11 cellular contexts compared by ENCODE assay signal in the genomic region with DNA sequence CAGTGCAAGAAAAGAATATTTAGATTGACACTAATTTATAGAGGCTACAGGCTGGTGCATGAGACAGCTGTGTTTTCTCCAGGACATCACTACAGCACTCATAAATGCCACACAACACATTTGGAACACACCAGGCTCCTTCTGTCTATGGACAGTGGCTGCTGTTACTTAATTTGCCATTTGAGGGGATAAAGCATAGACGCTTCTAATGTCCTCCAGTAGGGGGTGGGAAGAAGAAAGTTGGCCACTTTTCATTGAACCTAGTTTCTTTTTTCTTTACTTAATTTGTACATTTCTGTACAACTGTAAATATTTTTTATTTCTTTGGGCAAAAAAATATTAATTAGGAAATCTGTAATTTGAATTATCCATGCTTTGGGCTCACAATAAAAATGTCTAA. TPM values are rescaled to one million over a fixed set of nuclear protein-coding genes. Genes with fewer than 3 reads are reported as not detected.
DNase-seq lines count a peak whose midpoint lies in the region; ATAC-seq and TF ChIP-seq lines count a peak whose summit lies in the region.
"Had no signal": no experiment of that assay in that cellular context is flagged by ENCODE, and none has a peak within 500 bp of the region (broad histone marks: within the 10 kb centered on the region; RNA-seq: fewer than 3 reads in every experiment).

No MANE protein-coding gene starts in this region.

- ATAC-seq in GM19023 (IDR thresholded peaks at IDR 0.05; ENCODE audit: unreplicated experiment) (no peak), GM18517 (IDR thresholded peaks at IDR 0.05; ENCODE audit: unreplicated experiment) (no peak)
- ATAC-seq: Right ventricle myocardium inferior had no signal

- H3K79me2 ChIP-seq in OCI-LY1 (ENCODE audit: insufficient read depth, low read length) (no peaks in the 10 kb centered on the region), fibroblast of lung (ENCODE audit: control insufficient read depth, insufficient read depth, low read length) (no peaks in the 10 kb centered on the region)

- no peak overlapping the region for H3K4me3 Mint-ChIP-seq in activated T-helper 2 cell treated with anti-CD3 and anti-CD28 coated beads, Interferon-gamma antibody, Interleukin-2, Interleukin-4, amounts not matched to agents 10 μg/mL and 5 μg/mL and 100 μg/mL, durations not matched to agents 14 hours and 24 hours and 36 hours (ENCODE audit: low read depth)
- H3K4me3 Mint-ChIP-seq: brain had no signal

- H3K9me3 Mint-ChIP-seq in activated T-helper 2 cell treated with anti-CD3 and anti-CD28 coated beads, Interferon-gamma antibody, Interleukin-2, Interleukin-4, amounts not matched to agents 10 μg/mL and 5 μg/mL and 100 μg/mL, durations not matched to agents 14 hours and 24 hours and 36 hours: no peaks in the 10 kb centered on the region

- H3K4me1 Mint-ChIP-seq in activated T-helper 2 cell treated with anti-CD3 and anti-CD28 coated beads, Interferon-gamma antibody, Interleukin-2, Interleukin-4, amounts not matched to agents 10 μg/mL and 5 μg/mL and 100 μg/mL, durations not matched to agents 14 hours and 24 hours and 36 hours (ENCODE audit: low read depth): no peaks in the 10 kb centered on the region
- H3K4me1 Mint-ChIP-seq: brain had no signal

- H3K9me3 ChIP-seq in OCI-LY1 (ENCODE audit: low read length) (no peaks in the 10 kb centered on the region), fibroblast of lung (ENCODE audit: control insufficient read depth, insufficient read depth, low read depth, low read length) (no peaks in the 10 kb centered on the region)

- H3K9ac ChIP-seq in OCI-LY1 (ENCODE audit: low read length) (no peak overlapping the region), fibroblast of lung (ENCODE audit: insufficient read depth, low read length) (no peak overlapping the region)

- DNase-seq in ACHN: peak; percentile 6
- no peak for DNase-seq in fibroblast of lung (ENCODE audit: low read depth in 2 of 2)
- no peak for DNase-seq in activated T-helper 2 cell treated with anti-CD3 and anti-CD28 coated beads, Interferon-gamma antibody, Interleukin-2, Interleukin-4, amounts not matched to agents 10 μg/mL and 5 μg/mL and 100 μg/mL, durations not matched to agents 14 hours and 24 hours and 36 hours (ENCODE audit: low spot score)
- no peak for DNase-seq in RKO (ENCODE audit: low spot score)
- DNase-seq: KG1 had no signal

- in situ Hi-C loops in ACHN (cut with HindIII; ENCODE audit: low pct_ligation_motif_present, low pct_unique_long_range_greater_than_20kb, low sequenced_read_pairs): no loop called here

- H3K36me3 ChIP-seq in OCI-LY1 (ENCODE audit: insufficient read depth, low read length) (no peaks in the 10 kb centered on the region), fibroblast of lung (ENCODE audit: control insufficient read depth, insufficient read depth, low read length) (no peaks in the 10 kb centered on the region)

- no peaks in the 10 kb centered on the region for H3K27me3 ChIP-seq in OCI-LY1 (ENCODE audit: insufficient read depth, low read length)
- H3K27me3 ChIP-seq in fibroblast of lung (ENCODE audit: control insufficient read depth, insufficient read depth, low read length): no peaks in the 10 kb centered on the region

- H3K36me3 Mint-ChIP-seq in activated T-helper 2 cell treated with anti-CD3 and anti-CD28 coated beads, Interferon-gamma antibody, Interleukin-2, Interleukin-4, amounts not matched to agents 10 μg/mL and 5 μg/mL and 100 μg/mL, durations not matched to agents 14 hours and 24 hours and 36 hours (ENCODE audit: low read depth): no peaks in the 10 kb centered on the region
- H3K36me3 Mint-ChIP-seq: brain had no signal

- H4K20me1 ChIP-seq in OCI-LY1 (ENCODE audit: insufficient read depth, low read length) (no peaks in the 10 kb centered on the region), fibroblast of lung (ENCODE audit: control insufficient read depth, extremely low read depth, insufficient read depth, low read length) (no peaks in the 10 kb centered on the region)

- H3K27ac ChIP-seq in OCI-LY1 (ENCODE audit: low read depth, low read length, poor library complexity, severe bottlenecking) (no peak overlapping the region), fibroblast of lung (ENCODE audit: insufficient read depth, low read length) (no peak overlapping the region)

- H3K27me3 Mint-ChIP-seq in activated T-helper 2 cell treated with anti-CD3 and anti-CD28 coated beads, Interferon-gamma antibody, Interleukin-2, Interleukin-4, amounts not matched to agents 10 μg/mL and 5 μg/mL and 100 μg/mL, durations not matched to agents 14 hours and 24 hours and 36 hours (ENCODE audit: low read depth): no peaks in the 10 kb centered on the region

- no peaks in the 10 kb centered on the region for H3K9me2 ChIP-seq in OCI-LY1 (ENCODE audit: low read depth, low read length)

- TF ChIP-seq CTCF in GM12873 (IDR thresholded peaks at IDR 0.05; ENCODE audit: insufficient read depth, low read depth, low read length, missing control alignments) (peak; percentile 50), OCI-LY1 (IDR thresholded peaks at IDR 0.05; ENCODE audit: low read length) (peak; percentile 37; the same call in 1 of the 2 replicates), fibroblast of lung (conservative IDR thresholded peaks at IDR 0.05 in 1 of 2, IDR thresholded peaks at IDR 0.05 in 1 of 2; ENCODE audit: low read depth in 1 of 2, low read length in 2 of 2) (peak; percentile 22 to 39)

- H3K4me2 ChIP-seq in OCI-LY1 (ENCODE audit: low read length) (no peak overlapping the region), fibroblast of lung (ENCODE audit: extremely low read depth, insufficient read depth, low read length) (no peak overlapping the region)

- H2AFZ ChIP-seq in OCI-LY1 (ENCODE audit: low read length) (no peak overlapping the region), fibroblast of lung (ENCODE audit: low read length) (no peak overlapping the region)

- intact Hi-C loops in activated T-helper 2 cell treated with anti-CD3 and anti-CD28 coated beads, Interferon-gamma antibody, Interleukin-2, Interleukin-4, amounts not matched to agents 10 μg/mL and 5 μg/mL and 100 μg/mL, durations not matched to agents 14 hours and 24 hours and 36 hours (cut with micrococcal nuclease): no loop called here

- no peak overlapping the region for H3K27ac Mint-ChIP-seq in activated T-helper 2 cell treated with anti-CD3 and anti-CD28 coated beads, Interferon-gamma antibody, Interleukin-2, Interleukin-4, amounts not matched to agents 10 μg/mL and 5 μg/mL and 100 μg/mL, durations not matched to agents 14 hours and 24 hours and 36 hours

- no peaks in the 10 kb centered on the region for H3K4me1 ChIP-seq in OCI-LY1 (ENCODE audit: insufficient read depth, low read length, severe bottlenecking)
- H3K4me1 ChIP-seq in fibroblast of lung (ENCODE audit: control insufficient read depth, extremely low read depth, insufficient read depth, low read length): no peaks in the 10 kb centered on the region

- H3K4me3 ChIP-seq in OCI-LY1 (ENCODE audit: low read depth, low read length, poor library complexity, severe bottlenecking) (no peak overlapping the region), fibroblast of lung (replicated peaks in 1 of 4; ENCODE audit: control extremely low read depth in 1 of 4, insufficient read depth in 1 of 4, low read depth in 3 of 4, low read length in 4 of 4) (no peak overlapping the region)

- no peaks in the 10 kb centered on the region for H3F3A ChIP-seq in OCI-LY1 (ENCODE audit: insufficient read depth, low read length)

RNA-seq across cellular contexts. Expression of a gene that starts 12.4 kb away (rescaled TPM):
- under 0.01 and 0.17 TPM in 2 replicates for total RNA-seq in fibroblast of lung
- 0.35 and 0.92 TPM in 2 replicates for polyA plus RNA-seq in fibroblast of lung
- 0.37 and 0.77 TPM in 2 replicates for polyA plus RNA-seq in fibroblast of lung (2012)
- polyA minus RNA-seq in fibroblast of lung (ENCODE audit: low replicate concordance): 0.67 TPM in 1 of 2 replicates, not detected in the other
- not detected in 2 replicates for total RNA-seq in activated T-helper 2 cell treated with anti-CD3 and anti-CD28 coated beads, Interferon-gamma antibody, Interleukin-2, Interleukin-4, amounts not matched to agents 10 μg/mL and 5 μg/mL and 100 μg/mL, durations not matched to agents 14 hours and 24 hours and 36 hours

RNA-seq across cellular contexts. Expression of a gene that starts 37.0 kb away (rescaled TPM):
- not detected in 2 replicates for total RNA-seq in fibroblast of lung
- not detected in 2 replicates for polyA plus RNA-seq in fibroblast of lung
- not detected in 2 replicates for polyA plus RNA-seq in fibroblast of lung (2012)
- not detected in 2 replicates for polyA minus RNA-seq in fibroblast of lung (ENCODE audit: low replicate concordance)
- not detected in 2 replicates for total RNA-seq in activated T-helper 2 cell treated with anti-CD3 and anti-CD28 coated beads, Interferon-gamma antibody, Interleukin-2, Interleukin-4, amounts not matched to agents 10 μg/mL and 5 μg/mL and 100 μg/mL, durations not matched to agents 14 hours and 24 hours and 36 hours
